ENCODE assay signal across 1 cellular context in genomic region chr20:32007787-32008616, GRCh38.
TF ChIP-seq lines count a peak whose summit lies in the region.

No MANE protein-coding gene starts in this region.

TF ChIP-seq in K562, 482 proteins besides CTCF, POLR2A, EP300 and RAD21:
- peak in 1 of 2 experiments; percentile 12; a peak in 1 of 4 replicates for TF ChIP-seq MAZ (CRISPR knock-in tag; conservative IDR thresholded peaks at IDR 0.05 in 1 of 2, IDR thresholded peaks at IDR 0.05 in 1 of 2)
- TF ChIP-seq AFF1 (IDR thresholded peaks at IDR 0.05; ENCODE audit: low read depth in 1 of 2, partially characterized antibody in 2 of 2), result no peak
- TF ChIP-seq RFX5 (IDR thresholded peaks at IDR 0.05; ENCODE audit: low read depth, low read length), result no peak
- TF ChIP-seq NR2C2 (CRISPR knock-in tag; IDR thresholded peaks at IDR 0.05), result no peak
- 0 out of 2 replicates have a peak, but pooled peaks have one; percentile 4 for TF ChIP-seq NR2C2 (tag; IDR thresholded peaks at IDR 0.05)
- TF ChIP-seq GTF3C2 (IDR thresholded peaks at IDR 0.05; ENCODE audit: borderline replicate concordance, extremely low read depth, insufficient read length), result peak; percentile 34
- peak; percentile 26; the same call in 1 of the 2 replicates for TF ChIP-seq ETV1 (tag; conservative IDR thresholded peaks at IDR 0.05; ENCODE audit: low read depth)
- TF ChIP-seq PREB (CRISPR knock-in tag; IDR thresholded peaks at IDR 0.05), result no peak
- peak; percentile 65; the same call in 1 of the 2 replicates for TF ChIP-seq GABPA (tag; conservative IDR thresholded peaks at IDR 0.05; ENCODE audit: low read depth)
